ENCODE assay signal across 8 cellular contexts in genomic region chr17:10614536-10615155, GRCh38. TPM values are rescaled to one million over a fixed set of nuclear protein-coding genes. Genes with fewer than 3 reads are reported as not detected.
DNase-seq lines count a peak whose midpoint lies in the region; ATAC-seq, FAIRE-seq and TF ChIP-seq lines count a peak whose summit lies in the region.

No MANE protein-coding gene starts in this region.

- no peak overlapping the region for H3K27ac Mint-ChIP-seq in activated naive CD8-positive, alpha-beta T cell treated with anti-CD3 and anti-CD28 coated beads, Interleukin-2, amount 50 U/mL, for 24 hours

- no peak for ATAC-seq in activated naive CD8-positive, alpha-beta T cell treated with anti-CD3 and anti-CD28 coated beads, Interleukin-2, amount 50 U/mL, for 24 hours
- ATAC-seq in HG03139 (IDR thresholded peaks at IDR 0.05; ENCODE audit: unreplicated experiment), result no peak

- H3K27me3 Mint-ChIP-seq in activated naive CD8-positive, alpha-beta T cell treated with anti-CD3 and anti-CD28 coated beads, Interleukin-2, amount 50 U/mL, for 24 hours, result peaks cover 8% of the 10 kb centered on the region

- H3K4me1 ChIP-seq in right atrium auricular region (peaks cover 0 to 6% of the 10 kb centered on the region in 2 donors), small intestine (ENCODE audit: control insufficient read depth in 2 of 2, insufficient read depth in 1 of 2, low read depth in 1 of 2, low read length in 1 of 2) (no peaks in the 10 kb centered on the region)

- DNase-seq in ACHN (peak; percentile 61), GM03348 (ENCODE audit: low spot score) (peak; percentile 78), MV-4-11 (lab: John Stamatoyannopoulos, UW) (peak; percentile 40), right atrium auricular region (ENCODE audit: low spot score) (no peak), small intestine (peak; percentile 44)
- peak; percentile 23 for DNase-seq in activated naive CD8-positive, alpha-beta T cell treated with anti-CD3 and anti-CD28 coated beads, Interleukin-2, amount 50 U/mL, for 24 hours
- no peak for DNase-seq in activated naive CD4-positive, alpha-beta T cell (lab: John Stamatoyannopoulos, UW)

- in situ Hi-C loops in ACHN (cut with HindIII; ENCODE audit: low pct_ligation_motif_present, low pct_unique_long_range_greater_than_20kb, low sequenced_read_pairs), result no loop called here

- TF ChIP-seq CTCF in right atrium auricular region (IDR thresholded peaks at IDR 0.05), result peak; percentile 45 to 81

- H3K36me3 ChIP-seq in right atrium auricular region, result no peaks in the 10 kb centered on the region
- no peaks in the 10 kb centered on the region for H3K36me3 ChIP-seq in small intestine (ENCODE audit: control insufficient read depth in 2 of 2, insufficient read depth in 2 of 2, low read length in 2 of 2)

- no peaks in the 10 kb centered on the region for H3K9me3 ChIP-seq in right atrium auricular region
- H3K9me3 ChIP-seq in small intestine (ENCODE audit: control insufficient read depth, low read depth), result no peaks in the 10 kb centered on the region

- no peaks in the 10 kb centered on the region for H3K9me3 Mint-ChIP-seq in activated naive CD8-positive, alpha-beta T cell treated with anti-CD3 and anti-CD28 coated beads, Interleukin-2, amount 50 U/mL, for 24 hours

- H3K27me3 ChIP-seq in right atrium auricular region (no peaks in the 10 kb centered on the region), small intestine (ENCODE audit: control insufficient read depth in 2 of 2, insufficient read depth in 2 of 2, low read length in 2 of 2) (no peaks in the 10 kb centered on the region)

- peaks cover 1% of the 10 kb centered on the region for H3K4me1 Mint-ChIP-seq in activated naive CD8-positive, alpha-beta T cell treated with anti-CD3 and anti-CD28 coated beads, Interleukin-2, amount 50 U/mL, for 24 hours

- H3K4me3 ChIP-seq in right atrium auricular region (no peak overlapping the region), small intestine (ENCODE audit: low read depth in 1 of 2, low read length in 2 of 2) (no peak overlapping the region)

- H3K4me3 Mint-ChIP-seq in activated naive CD8-positive, alpha-beta T cell treated with anti-CD3 and anti-CD28 coated beads, Interleukin-2, amount 50 U/mL, for 24 hours, result no peak overlapping the region

- H3K27ac ChIP-seq in right atrium auricular region (no peak overlapping the region), small intestine (ENCODE audit: low read depth in 1 of 2, low read length in 1 of 2) (no peak overlapping the region)

- H3K36me3 Mint-ChIP-seq in activated naive CD8-positive, alpha-beta T cell treated with anti-CD3 and anti-CD28 coated beads, Interleukin-2, amount 50 U/mL, for 24 hours (ENCODE audit: low read depth), result no peaks in the 10 kb centered on the region

- WGBS in small intestine, 3 donors, result 63 to 68% (median 67%) methylated on average over 6 of the region's 6 CpGs

- FAIRE-seq in small intestine (lab: Jason Lieb, UNC), result no peak

RNA-seq across cellular contexts. Expression of gene MYH3, which starts 42.5 kb away (rescaled TPM):
- total RNA-seq in right atrium auricular region, result under 1 TPM; 0.22 to 0.43 TPM
- 10 to 100 TPM in 2 of 3 donors, 1 to 10 TPM in 1; 2.0 to 16.2 (median 13.4) TPM for polyA plus RNA-seq in small intestine

Comparison
In these comparisons a context has a peak if more than half of its experiments do, and no peak if none do; other contexts are left out.
1. DNase-seq: peak in ACHN (single experiment), GM03348 (single experiment), MV-4-11 (single experiment), activated naive CD8-positive, alpha-beta T cell treated with anti-CD3 and anti-CD28 coated beads, Interleukin-2, amount 50 U/mL, for 24 hours (single experiment) and small intestine (single experiment); none in right atrium auricular region (single experiment) and activated naive CD4-positive, alpha-beta T cell (0 of 4).